ENCODE assay signal across 34 cellular contexts in genomic region chr3:159624616-159625015, GRCh38.
"Had no signal": no experiment of that assay in that cellular context is flagged by ENCODE, and none has a peak within 500 bp of the region (broad histone marks: within the 10 kb centered on the region; RNA-seq: fewer than 3 reads in every experiment).

No MANE protein-coding gene starts in this region.

- H3K9me3 Mint-ChIP-seq: activated CD4-positive, alpha-beta T cell treated with anti-CD3 and anti-CD28 coated beads, Interleukin-2, amount 10 ng/mL, durations not matched to agents 24 days and 14 days; activated naive CD4-positive, alpha-beta T cell treated with anti-CD3 and anti-CD28 coated beads for 36 hours; activated naive CD4-positive, alpha-beta T cell treated with anti-CD3 and anti-CD28 coated beads, Interleukin-2, amount 50 U/mL, for 24 hours; activated naive CD8-positive, alpha-beta T cell treated with anti-CD3 and anti-CD28 coated beads for 36 hours; activated naive CD8-positive, alpha-beta T cell treated with anti-CD3 and anti-CD28 coated beads, Interleukin-2, amount 50 U/mL, for 24 hours; activated T-helper 1 cell treated with anti-CD3 and anti-CD28 coated beads, Interleukin-12 subunit alpha, Interleukin-12 subunit beta, Interleukin-2, Interleukin-4 antibody, amounts not matched to agents 30 ng/mL and 10 ng/mL and 1 ng/mL, durations not matched to agents 14 hours and 24 hours and 36 hours; activated T-helper 2 cell treated with anti-CD3 and anti-CD28 coated beads, Interferon-gamma antibody, Interleukin-2, Interleukin-4, amounts not matched to agents 10 μg/mL and 5 μg/mL and 100 μg/mL, durations not matched to agents 14 hours and 24 hours and 36 hours had no signal

- H3K27me3 Mint-ChIP-seq: activated CD4-positive, alpha-beta T cell treated with anti-CD3 and anti-CD28 coated beads for 36 hours; activated CD4-positive, alpha-beta T cell treated with anti-CD3 and anti-CD28 coated beads, Interleukin-2, amount 10 ng/mL, durations not matched to agents 24 days and 14 days; activated CD8-positive, alpha-beta memory T cell treated with anti-CD3 and anti-CD28 coated beads, Interleukin-2, amount 10 ng/mL, durations not matched to agents 7 days and 5 days; activated naive CD4-positive, alpha-beta T cell treated with anti-CD3 and anti-CD28 coated beads, Interleukin-2, amount 50 U/mL, for 24 hours; activated naive CD8-positive, alpha-beta T cell treated with anti-CD3 and anti-CD28 coated beads, Interleukin-2, amount 50 U/mL, for 24 hours had no signal

- H2AFZ ChIP-seq: hepatocyte had no signal

- H3K27me3 ChIP-seq: adrenal gland, body of pancreas, cardiac muscle cell, colonic mucosa, gastroesophageal sphincter, heart right ventricle, hepatocyte had no signal

- DNase-seq: activated CD4-positive, alpha-beta memory T cell treated with anti-CD3 and anti-CD28 coated beads for 36 hours; activated CD4-positive, alpha-beta T cell treated with anti-CD3 and anti-CD28 coated beads for 36 hours; activated CD4-positive, alpha-beta T cell treated with anti-CD3 and anti-CD28 coated beads, Interleukin-2, amount 10 ng/mL, durations not matched to agents 24 days and 14 days; activated CD4-positive, CD25-positive, alpha-beta regulatory T cell; activated CD4-positive, CD25-positive, alpha-beta regulatory T cell treated with anti-CD3 and anti-CD28 coated beads, Interleukin-2, amount 50 U/mL, for 72 hours; activated CD8-positive, alpha-beta memory T cell treated with anti-CD3 and anti-CD28 coated beads, Interleukin-2, amount 10 ng/mL, durations not matched to agents 7 days and 5 days; activated CD8-positive, alpha-beta memory T cell treated with anti-CD3 and anti-CD28 coated beads, Interleukin-2, amount 50 U/mL, for 4 hours; activated CD8-positive, alpha-beta T cell treated with anti-CD3 and anti-CD28 coated beads, Interleukin-2, amount 10 ng/mL, durations not matched to agents 7 days and 5 days; activated effector memory CD4-positive, alpha-beta T cell treated with anti-CD3 and anti-CD28 coated beads, Interleukin-2, amount 50 U/mL, for 16 hours; activated naive CD4-positive, alpha-beta T cell treated with anti-CD3 and anti-CD28 coated beads for 36 hours; activated naive CD8-positive, alpha-beta T cell treated with anti-CD3 and anti-CD28 coated beads for 36 hours; activated naive CD8-positive, alpha-beta T cell treated with anti-CD3 and anti-CD28 coated beads, Interleukin-2, amount 50 U/mL, for 24 hours; activated T-cell treated with anti-CD3 and anti-CD28 coated beads, Interleukin-2, amount 50 U/mL, for 1 hour; activated T-cell treated with anti-CD3 and anti-CD28 coated beads, Interleukin-2, amount 50 U/mL, for 48 hours; adrenal gland; amygdala; aorta; body of pancreas; central memory CD4-positive, alpha-beta T cell; cerebellar nuclear complex; colonic mucosa; effector CD8-positive, alpha-beta T cell; foreskin melanocyte; heart right ventricle; T-helper 2 cell had no signal

- H3K4me3 Mint-ChIP-seq: activated CD4-positive, alpha-beta memory T cell treated with anti-CD3 and anti-CD28 coated beads for 36 hours; activated CD4-positive, alpha-beta T cell treated with anti-CD3 and anti-CD28 coated beads for 36 hours; activated CD4-positive, alpha-beta T cell treated with anti-CD3 and anti-CD28 coated beads, Interleukin-2, amount 10 ng/mL, durations not matched to agents 24 days and 14 days; activated CD8-positive, alpha-beta memory T cell treated with anti-CD3 and anti-CD28 coated beads, Interleukin-2, amount 10 ng/mL, durations not matched to agents 7 days and 5 days; activated CD8-positive, alpha-beta T cell treated with anti-CD3 and anti-CD28 coated beads, Interleukin-2, amount 10 ng/mL, durations not matched to agents 7 days and 5 days; activated naive CD4-positive, alpha-beta T cell treated with anti-CD3 and anti-CD28 coated beads for 36 hours; activated naive CD4-positive, alpha-beta T cell treated with anti-CD3 and anti-CD28 coated beads, Interleukin-2, amount 50 U/mL, for 24 hours; activated naive CD8-positive, alpha-beta T cell treated with anti-CD3 and anti-CD28 coated beads for 36 hours; activated naive CD8-positive, alpha-beta T cell treated with anti-CD3 and anti-CD28 coated beads, Interleukin-2, amount 50 U/mL, for 24 hours; activated T-helper 1 cell treated with anti-CD3 and anti-CD28 coated beads, Interleukin-12 subunit alpha, Interleukin-12 subunit beta, Interleukin-2, Interleukin-4 antibody, amounts not matched to agents 30 ng/mL and 10 ng/mL and 1 ng/mL, durations not matched to agents 14 hours and 24 hours and 36 hours had no signal

- FAIRE-seq: endometrium, endothelial cell of umbilical vein had no signal

- H3K27ac Mint-ChIP-seq: activated CD4-positive, alpha-beta memory T cell treated with anti-CD3 and anti-CD28 coated beads for 36 hours; activated CD4-positive, alpha-beta T cell treated with anti-CD3 and anti-CD28 coated beads for 36 hours; activated CD4-positive, alpha-beta T cell treated with anti-CD3 and anti-CD28 coated beads, Interleukin-2, amount 10 ng/mL, durations not matched to agents 24 days and 14 days; activated CD8-positive, alpha-beta memory T cell treated with anti-CD3 and anti-CD28 coated beads, Interleukin-2, amount 10 ng/mL, durations not matched to agents 7 days and 5 days; activated CD8-positive, alpha-beta T cell treated with anti-CD3 and anti-CD28 coated beads, Interleukin-2, amount 10 ng/mL, durations not matched to agents 7 days and 5 days; activated naive CD4-positive, alpha-beta T cell treated with anti-CD3 and anti-CD28 coated beads for 36 hours; activated naive CD4-positive, alpha-beta T cell treated with anti-CD3 and anti-CD28 coated beads, Interleukin-2, amount 50 U/mL, for 24 hours; activated naive CD8-positive, alpha-beta T cell treated with anti-CD3 and anti-CD28 coated beads for 36 hours; activated naive CD8-positive, alpha-beta T cell treated with anti-CD3 and anti-CD28 coated beads, Interleukin-2, amount 50 U/mL, for 24 hours; activated T-helper 1 cell treated with anti-CD3 and anti-CD28 coated beads, Interleukin-12 subunit alpha, Interleukin-12 subunit beta, Interleukin-2, Interleukin-4 antibody, amounts not matched to agents 30 ng/mL and 10 ng/mL and 1 ng/mL, durations not matched to agents 14 hours and 24 hours and 36 hours; activated T-helper 2 cell treated with anti-CD3 and anti-CD28 coated beads, Interferon-gamma antibody, Interleukin-2, Interleukin-4, amounts not matched to agents 10 μg/mL and 5 μg/mL and 100 μg/mL, durations not matched to agents 14 hours and 24 hours and 36 hours had no signal

- ATAC-seq: activated CD4-positive, alpha-beta T cell treated with anti-CD3 and anti-CD28 coated beads for 36 hours; activated CD8-positive, alpha-beta memory T cell treated with anti-CD3 and anti-CD28 coated beads, Interleukin-2, amount 10 ng/mL, durations not matched to agents 7 days and 5 days; activated CD8-positive, alpha-beta T cell treated with anti-CD3 and anti-CD28 coated beads, Interleukin-2, amount 10 ng/mL, durations not matched to agents 7 days and 5 days; activated naive CD8-positive, alpha-beta T cell treated with anti-CD3 and anti-CD28 coated beads, Interleukin-2, amount 50 U/mL, for 24 hours; body of pancreas; esophagus mucosa; gastroesophageal sphincter; heart right ventricle had no signal

- H3K4me1 Mint-ChIP-seq: activated CD4-positive, alpha-beta T cell treated with anti-CD3 and anti-CD28 coated beads for 36 hours; activated CD4-positive, alpha-beta T cell treated with anti-CD3 and anti-CD28 coated beads, Interleukin-2, amount 10 ng/mL, durations not matched to agents 24 days and 14 days; activated CD8-positive, alpha-beta memory T cell treated with anti-CD3 and anti-CD28 coated beads, Interleukin-2, amount 10 ng/mL, durations not matched to agents 7 days and 5 days; activated naive CD4-positive, alpha-beta T cell treated with anti-CD3 and anti-CD28 coated beads, Interleukin-2, amount 50 U/mL, for 24 hours; activated naive CD8-positive, alpha-beta T cell treated with anti-CD3 and anti-CD28 coated beads for 36 hours; activated naive CD8-positive, alpha-beta T cell treated with anti-CD3 and anti-CD28 coated beads, Interleukin-2, amount 50 U/mL, for 24 hours had no signal

- H3K79me2 ChIP-seq: hepatocyte had no signal

- H3K4me2 ChIP-seq: hepatocyte had no signal

- H3K27ac ChIP-seq: adrenal gland, body of pancreas, cardiac muscle cell, colonic mucosa, gastroesophageal sphincter, heart right ventricle, hepatocyte had no signal

- H3K9me3 ChIP-seq: adrenal gland, body of pancreas, colonic mucosa, gastroesophageal sphincter, heart right ventricle had no signal

- H3K4me3 ChIP-seq: adrenal gland, body of pancreas, cardiac muscle cell, colonic mucosa, gastroesophageal sphincter, heart right ventricle, hepatocyte had no signal

- H3K36me3 Mint-ChIP-seq: activated CD4-positive, alpha-beta memory T cell treated with anti-CD3 and anti-CD28 coated beads for 36 hours; activated CD8-positive, alpha-beta memory T cell treated with anti-CD3 and anti-CD28 coated beads, Interleukin-2, amount 10 ng/mL, durations not matched to agents 7 days and 5 days; activated naive CD4-positive, alpha-beta T cell treated with anti-CD3 and anti-CD28 coated beads, Interleukin-2, amount 50 U/mL, for 24 hours; activated naive CD8-positive, alpha-beta T cell treated with anti-CD3 and anti-CD28 coated beads for 36 hours had no signal

- H3K4me1 ChIP-seq: adrenal gland, body of pancreas, colonic mucosa, gastroesophageal sphincter had no signal

- H3K36me3 ChIP-seq: adrenal gland, cardiac muscle cell, colonic mucosa, gastroesophageal sphincter, heart right ventricle had no signal
